ENCODE assay signal across 1 cellular context in the genomic region with DNA sequence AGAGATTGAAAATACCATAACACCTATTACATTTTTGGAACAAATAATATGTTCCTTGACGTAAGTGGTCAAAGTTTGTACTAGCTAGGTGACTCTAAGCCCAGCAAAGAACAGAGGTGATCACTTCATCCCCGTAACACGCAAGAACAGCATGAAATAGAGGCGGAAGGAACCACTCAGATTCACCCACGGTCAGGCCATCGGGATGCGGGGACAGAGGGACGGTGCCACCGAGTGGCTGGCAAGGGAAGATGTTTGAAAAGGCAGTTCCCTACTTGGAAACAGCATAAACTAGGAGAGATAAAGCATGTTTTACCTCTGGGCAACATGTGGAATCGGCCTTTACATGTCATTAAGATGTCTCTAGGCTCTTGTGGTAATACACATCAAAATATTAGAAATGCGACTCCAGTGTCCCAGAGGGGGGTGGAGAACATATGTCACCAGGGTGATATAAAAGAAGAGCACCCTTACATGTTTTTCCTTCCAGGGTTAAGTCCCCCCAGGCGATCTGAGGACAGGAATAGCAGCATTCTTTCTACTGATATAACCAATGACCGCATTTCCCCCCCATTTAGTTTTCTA.
TF ChIP-seq lines count a peak whose summit lies in the region.

No MANE protein-coding gene starts in this region.

TF ChIP-seq in K562, 482 proteins besides CTCF, POLR2A, EP300 and RAD21 (continued from another document):
- no peak for TF ChIP-seq KDM2B (CRISPR knock-in tag; IDR thresholded peaks at IDR 0.05)
- TF ChIP-seq, protein P1, sequence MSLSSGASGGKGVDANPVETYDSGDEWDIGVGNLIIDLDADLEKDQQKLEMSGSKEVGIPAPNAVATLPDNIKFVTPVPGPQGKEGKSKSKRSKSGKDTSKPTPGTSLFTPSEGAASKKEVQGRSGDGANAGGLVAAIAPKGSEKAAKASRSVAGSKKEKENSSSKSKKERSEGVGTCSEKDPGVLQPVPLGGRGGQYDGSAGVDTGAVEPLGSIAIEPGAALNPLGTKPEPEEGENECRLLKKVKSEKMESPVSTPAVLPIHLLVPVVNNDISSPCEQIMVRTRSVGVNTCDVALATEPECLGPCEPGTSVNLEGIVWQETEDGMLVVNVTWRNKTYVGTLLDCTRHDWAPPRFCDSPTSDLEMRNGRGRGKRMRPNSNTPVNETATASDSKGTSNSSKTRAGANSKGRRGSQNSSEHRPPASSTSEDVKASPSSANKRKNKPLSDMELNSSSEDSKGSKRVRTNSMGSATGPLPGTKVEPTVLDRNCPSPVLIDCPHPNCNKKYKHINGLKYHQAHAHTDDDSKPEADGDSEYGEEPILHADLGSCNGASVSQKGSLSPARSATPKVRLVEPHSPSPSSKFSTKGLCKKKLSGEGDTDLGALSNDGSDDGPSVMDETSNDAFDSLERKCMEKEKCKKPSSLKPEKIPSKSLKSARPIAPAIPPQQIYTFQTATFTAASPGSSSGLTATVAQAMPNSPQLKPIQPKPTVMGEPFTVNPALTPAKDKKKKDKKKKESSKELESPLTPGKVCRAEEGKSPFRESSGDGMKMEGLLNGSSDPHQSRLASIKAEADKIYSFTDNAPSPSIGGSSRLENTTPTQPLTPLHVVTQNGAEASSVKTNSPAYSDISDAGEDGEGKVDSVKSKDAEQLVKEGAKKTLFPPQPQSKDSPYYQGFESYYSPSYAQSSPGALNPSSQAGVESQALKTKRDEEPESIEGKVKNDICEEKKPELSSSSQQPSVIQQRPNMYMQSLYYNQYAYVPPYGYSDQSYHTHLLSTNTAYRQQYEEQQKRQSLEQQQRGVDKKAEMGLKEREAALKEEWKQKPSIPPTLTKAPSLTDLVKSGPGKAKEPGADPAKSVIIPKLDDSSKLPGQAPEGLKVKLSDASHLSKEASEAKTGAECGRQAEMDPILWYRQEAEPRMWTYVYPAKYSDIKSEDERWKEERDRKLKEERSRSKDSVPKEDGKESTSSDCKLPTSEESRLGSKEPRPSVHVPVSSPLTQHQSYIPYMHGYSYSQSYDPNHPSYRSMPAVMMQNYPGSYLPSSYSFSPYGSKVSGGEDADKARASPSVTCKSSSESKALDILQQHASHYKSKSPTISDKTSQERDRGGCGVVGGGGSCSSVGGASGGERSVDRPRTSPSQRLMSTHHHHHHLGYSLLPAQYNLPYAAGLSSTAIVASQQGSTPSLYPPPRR (CRISPR knock-in tag; IDR thresholded peaks at IDR 0.05; ENCODE audit: borderline replicate concordance), result no peak
- TF ChIP-seq ZNF830 (CRISPR knock-in tag; IDR thresholded peaks at IDR 0.05), result no peak
- TF ChIP-seq RCOR1 (IDR thresholded peaks at IDR 0.05; ENCODE audit: borderline replicate concordance in 1 of 2, low read depth in 2 of 2, low read length in 2 of 2), result no peak
